Comparison of ENCODE assay signal across 24 cellular contexts in genomic region chr2:26588576-26588975, GRCh38. TPM values are rescaled to one million over a fixed set of nuclear protein-coding genes. Genes with fewer than 3 reads are reported as not detected.
A peak's percentile ranks its signal among the peaks of the same experiment; 100 is the strongest.
DNase-seq lines count a peak whose midpoint lies in the region; ATAC-seq, FAIRE-seq and TF ChIP-seq lines count a peak whose summit lies in the region.
"Had no signal": no experiment of that assay in that cellular context is flagged by ENCODE, and none has a peak within 500 bp of the region (broad histone marks: within the 10 kb centered on the region; RNA-seq: fewer than 3 reads in every experiment).

No MANE protein-coding gene starts in this region.

- TF ChIP-seq EP300 in HepG2 (IDR thresholded peaks at IDR 0.05; ENCODE audit: low read depth in 2 of 2, low read length in 2 of 2) (no peak), HepG2 (CRISPR knock-in tag; IDR thresholded peaks at IDR 0.05; ENCODE audit: borderline replicate concordance) (no peak)

- peaks cover 93% of the 10 kb centered on the region for H3K27me3 Mint-ChIP-seq in Calu3 (ENCODE audit: unreplicated experiment)

- BruUV-seq in HepG2 (replicated peaks; lab: Mats Ljungman, UMichigan), result no TSS peak
- no TSS peak for BruUV-seq in Calu3 (replicated peaks; lab: Mats Ljungman, UMichigan)

- H3K4me3 Mint-ChIP-seq in Calu3 (ENCODE audit: low read depth, unreplicated experiment), result no peak overlapping the region
- H3K4me3 Mint-ChIP-seq: HFFc6 had no signal

- intact Hi-C loops in right lobe of liver (cut with DNase I), result no loop called here
- intact Hi-C loops in HepG2 (cut with micrococcal nuclease; ENCODE audit: unreplicated experiment), result no loop called here
- intact Hi-C loops in upper lobe of right lung (cut with DNase I), result no loop called here
- intact Hi-C loops in Calu3 (cut with micrococcal nuclease; ENCODE audit: unreplicated experiment), result no loop called here

- H3K36me3 ChIP-seq in right lobe of liver, result no peaks in the 10 kb centered on the region
- no peaks in the 10 kb centered on the region for H3K36me3 ChIP-seq in HepG2 (replicated peaks in 1 of 2; ENCODE audit: control insufficient read depth in 1 of 2, insufficient read depth in 2 of 2, low read length in 2 of 2)
- H3K36me3 ChIP-seq in upper lobe of right lung, result no peaks in the 10 kb centered on the region
- H3K36me3 ChIP-seq: MG63, SJSA1 had no signal

- no peak overlapping the region for H2AFZ ChIP-seq in HepG2 (ENCODE audit: low read length)

- no peaks in the 10 kb centered on the region for H4K20me1 ChIP-seq in HepG2 (ENCODE audit: insufficient read depth, low read length)

- WGBS in right lobe of liver (ENCODE audit: insufficient coverage, low coverage, low lambda C conversion rate, missing lambda C conversion rate), result 56% methylated on average over 3 of the region's 6 CpGs
- WGBS in HepG2 (ENCODE audit: low lambda C conversion rate), result 1% methylated on average over 5 of the region's 6 CpGs

- H3K36me3 Mint-ChIP-seq in Calu3 (ENCODE audit: insufficient read depth, unreplicated experiment), result no peaks in the 10 kb centered on the region

- H3K27ac Mint-ChIP-seq in Calu3 (ENCODE audit: unreplicated experiment), result no peak overlapping the region
- H3K27ac Mint-ChIP-seq: HFFc6 had no signal

- TF ChIP-seq CTCF in right lobe of liver (IDR thresholded peaks at IDR 0.05), result no peak
- no peak for TF ChIP-seq CTCF in HepG2 (CRISPR knock-in tag; IDR thresholded peaks at IDR 0.05)
- no peak for TF ChIP-seq CTCF in upper lobe of right lung (IDR thresholded peaks at IDR 0.05)
- TF ChIP-seq CTCF in Calu3 (IDR thresholded peaks at IDR 0.05; ENCODE audit: unreplicated experiment), result no peak
- TF ChIP-seq CTCF in GM10248 (IDR thresholded peaks at IDR 0.05; ENCODE audit: control extremely low read depth, extremely low read depth, low read depth, missing control alignments), result no peak

- no peaks in the 10 kb centered on the region for H3K79me2 ChIP-seq in HepG2 (ENCODE audit: insufficient read depth, low read length)

- H3K9me3 ChIP-seq in right lobe of liver (no peaks in the 10 kb centered on the region), HepG2 (ENCODE audit: low read length) (no peaks in the 10 kb centered on the region), upper lobe of right lung (no peaks in the 10 kb centered on the region)
- H3K9me3 ChIP-seq: MG63, SJSA1 had no signal

- no peak for ATAC-seq in right lobe of liver
- no peak for ATAC-seq in HepG2
- no peak for ATAC-seq in upper lobe of right lung

- CTCF ChIA-PET in HepG2 (lab: Yijun Ruan, JAX; ENCODE audit: low intra/inter-chr PET ratio, low total read pairs) (no interaction called here), Calu3 (lab: Charles Lee) (interaction anchor here (1.0 kb wide), 1 partner anchor 85 kb away, joined by 3 read pairs; no protein-coding TSS in a partner anchor), GM10248 (lab: Yijun Ruan, JAX) (interaction anchor here (1.3 to 6.0 kb wide), 4 partner anchors 11 to 258 kb away, joined by 3 to 46 read pairs (median 20); no protein-coding TSS in a partner anchor)

- no peaks in the 10 kb centered on the region for H3K9me3 Mint-ChIP-seq in Calu3 (ENCODE audit: low read depth, unreplicated experiment)
- H3K9me3 Mint-ChIP-seq: HFFc6 had no signal

- H3K27me3 ChIP-seq in right lobe of liver (no peaks in the 10 kb centered on the region), HepG2 (ENCODE audit: control insufficient read depth in 1 of 2, insufficient read depth in 2 of 2, low read length in 2 of 2) (peaks cover 7 to 80% of the 10 kb centered on the region in 2 experiments), upper lobe of right lung (peaks cover 6% of the 10 kb centered on the region)

- no peaks in the 10 kb centered on the region for H3K4me1 Mint-ChIP-seq in Calu3 (ENCODE audit: low read depth, unreplicated experiment)

- POLR2A ChIA-PET in HepG2 (lab: Yijun Ruan, JAX) (no interaction called here), GM10248 (lab: Yijun Ruan, JAX) (no interaction called here)

- H3K4me3 ChIP-seq in right lobe of liver, result no peak overlapping the region
- no peak overlapping the region for H3K4me3 ChIP-seq in HepG2 (replicated peaks in 1 of 3; ENCODE audit: insufficient read depth in 1 of 3, low read depth in 2 of 3, low read length in 3 of 3)
- no peak overlapping the region for H3K4me3 ChIP-seq in upper lobe of right lung
- H3K4me3 ChIP-seq: MG63, SJSA1 had no signal

- no peak overlapping the region for H3K4me2 ChIP-seq in HepG2 (ENCODE audit: low read depth, low read length)

- peak; percentile 4 for DNase-seq in activated CD4-positive, CD25-positive, alpha-beta regulatory T cell treated with anti-CD3 and anti-CD28 coated beads, Interleukin-2, amount 50 U/mL, for 72 hours
- no peak for DNase-seq in activated CD4-positive, CD25-positive, alpha-beta regulatory T cell (lab: John Stamatoyannopoulos, UW)
- DNase-seq in right lobe of liver (peak in 2 of 3 donors; percentile 3 to 21), HepG2 (ENCODE audit: low spot score) (no peak), islet precursor cell (peak; percentile 24), upper lobe of right lung (peak; percentile 11), Calu3 (no peak), GM10248 (ENCODE audit: extremely low spot score) (no peak)
- DNase-seq: DMS79, H7, HFFc6, MG63, NCI-H1417 treated with DMSO at 0.1 percent for 48 hours, NCI-H1930, NCI-H2227 treated with DMSO at 0.1 percent for 48 hours, NCI-H510A, NCI-H774, OCI-M1 had no signal

- TF ChIP-seq RAD21 in HepG2 (CRISPR knock-in tag; IDR thresholded peaks at IDR 0.05), result no peak

- H3K9ac ChIP-seq in HepG2 (ENCODE audit: insufficient read depth, low read depth, low read length), result no peak overlapping the region

- TF ChIP-seq POLR2A in right lobe of liver (IDR thresholded peaks at IDR 0.05) (no peak), HepG2 (IDR thresholded peaks at IDR 0.05; ENCODE audit: insufficient read depth in 1 of 2, low read depth in 2 of 2, low read length in 2 of 2) (no peak)

- in situ Hi-C loops in HepG2 (cut with HindIII; ENCODE audit: extremely low pct_ligation_motif_present, low pct_unique_long_range_greater_than_20kb), result no loop called here

- no peak for FAIRE-seq in HepG2 (lab: Jason Lieb, UNC)
- FAIRE-seq: A204.1, D721Med, RCC 7860 had no signal

- H3K27ac ChIP-seq in right lobe of liver, result no peak overlapping the region
- no peak overlapping the region for H3K27ac ChIP-seq in HepG2 (ENCODE audit: extremely low read length, insufficient read depth, low read length)
- no peak overlapping the region for H3K27ac ChIP-seq in upper lobe of right lung
- H3K27ac ChIP-seq: C4-2B, SJSA1 had no signal

- H3K4me1 ChIP-seq in right lobe of liver (no peaks in the 10 kb centered on the region), HepG2 (ENCODE audit: insufficient read depth, low read length) (no peaks in the 10 kb centered on the region), upper lobe of right lung (no peaks in the 10 kb centered on the region)
- H3K4me1 ChIP-seq: SJSA1 had no signal

TF ChIP-seq in HepG2, 621 proteins besides CTCF, POLR2A, EP300 and RAD21 (continues in another document):
- TF ChIP-seq ZBTB2 (CRISPR knock-in tag; IDR thresholded peaks at IDR 0.05; ENCODE audit: low read depth) (no peak), AKAP8 (CRISPR knock-in tag; IDR thresholded peaks at IDR 0.05) (no peak), HNRNPK (IDR thresholded peaks at IDR 0.05; ENCODE audit: low read depth, low read length, poor library complexity, severe bottlenecking) (no peak), SAP130 (CRISPR knock-in tag; IDR thresholded peaks at IDR 0.05; ENCODE audit: low read depth) (no peak)

RNA-seq across cellular contexts. Expression of gene CIB4, which starts 52.6 kb away (rescaled TPM):
- total RNA-seq in right lobe of liver (not detected), HepG2 (2016; rRNA removed; fragmentation: Illumina TruSeq; extraction: Trizol) (not detected in 2 replicates), upper lobe of right lung (not detected), Calu3 (2022) (not detected in 2 replicates)
- not detected in 2 replicates for total RNA-seq in HepG2 (2016; cell fraction: cytosol; rRNA removed; fragmentation: Illumina TruSeq; extraction: Trizol; ENCODE audit: low read depth)
- not detected in 2 replicates for total RNA-seq in HepG2 (2016; cell fraction: insoluble cytoplasmic fraction; rRNA removed; fragmentation: Illumina TruSeq; extraction: Trizol)
- total RNA-seq in HepG2 (2016; cell fraction: membrane; rRNA removed; fragmentation: Illumina TruSeq; extraction: Trizol), result not detected in 2 replicates
- not detected in 2 replicates for total RNA-seq in HepG2 (2016; cell fraction: nucleus; rRNA removed; fragmentation: Illumina TruSeq; extraction: Trizol)
- polyA plus RNA-seq in HepG2 (2011; rRNA removed), result not detected in 2 replicates
- polyA plus RNA-seq in HepG2 (2011; cell fraction: cytosol; rRNA removed), result not detected in 2 replicates
- polyA plus RNA-seq in HepG2 (2011; cell fraction: nucleus; rRNA removed), result not detected in 2 replicates
- polyA plus RNA-seq in HepG2 (2012), result not detected in 2 replicates
- not detected in 2 replicates for polyA plus RNA-seq in HepG2 (2016; cell fraction: cytosol; fragmentation: Illumina TruSeq; extraction: Trizol; ENCODE audit: low read depth)
- not detected in 2 replicates for polyA plus RNA-seq in HepG2 (2016; cell fraction: insoluble cytoplasmic fraction; fragmentation: Illumina TruSeq; extraction: Trizol; ENCODE audit: low read depth)
- not detected in 2 replicates for polyA plus RNA-seq in HepG2 (2016; cell fraction: membrane; fragmentation: Illumina TruSeq; extraction: Trizol; ENCODE audit: low read depth)
- not detected in 2 replicates for polyA plus RNA-seq in HepG2 (2016; cell fraction: nucleus; fragmentation: Illumina TruSeq; extraction: Trizol; ENCODE audit: insufficient read depth, low read depth)
- polyA minus RNA-seq in HepG2 (2011; rRNA and poly(A)+ RNA removed; ENCODE audit: low replicate concordance), result not detected in 2 replicates
- not detected in 2 replicates for polyA minus RNA-seq in HepG2 (2011; cell fraction: cytosol; rRNA and poly(A)+ RNA removed)
- polyA minus RNA-seq in HepG2 (2011; cell fraction: nucleus; rRNA and poly(A)+ RNA removed), result not detected in 2 replicates
- total RNA-seq: H7, HFFc6, LHCN-M2, SJSA1 had no signal

Comparison
In these comparisons a context has a peak if more than half of its experiments do, and no peak if none do; other contexts are left out.
1. DNase-seq: peak in activated CD4-positive, CD25-positive, alpha-beta regulatory T cell treated with anti-CD3 and anti-CD28 coated beads, Interleukin-2, amount 50 U/mL, for 72 hours (single experiment), right lobe of liver (2 of 3), islet precursor cell (single experiment) and upper lobe of right lung (single experiment); none in activated CD4-positive, CD25-positive, alpha-beta regulatory T cell (0 of 4), HepG2 (single experiment), Calu3 (single experiment) and GM10248 (single experiment).